15 cellular contexts compared by ENCODE assay signal in genomic region chr2:30155889-30156658, GRCh38. TPM values are rescaled to one million over a fixed set of nuclear protein-coding genes. Genes with fewer than 3 reads are reported as not detected.
A peak's percentile ranks its signal among the peaks of the same experiment; 100 is the strongest.
DNase-seq lines count a peak whose midpoint lies in the region; ATAC-seq lines count a peak whose summit lies in the region.
"Had no signal": no experiment of that assay in that cellular context is flagged by ENCODE, and none has a peak within 500 bp of the region (broad histone marks: within the 10 kb centered on the region; RNA-seq: fewer than 3 reads in every experiment).

No MANE protein-coding gene starts in this region.

- H3K27ac Mint-ChIP-seq in activated T-cell treated with anti-CD3 and anti-CD28 coated beads, Interleukin-2, amount 50 U/mL, for 72 hours = peak overlapping the region; percentile 74
- peak overlapping the region; percentile 62 for H3K27ac Mint-ChIP-seq in activated naive CD8-positive, alpha-beta T cell treated with anti-CD3 and anti-CD28 coated beads for 36 hours
- H3K27ac Mint-ChIP-seq: HFFc6 had no signal

- no peaks in the 10 kb centered on the region for H3K27me3 Mint-ChIP-seq in activated T-cell treated with anti-CD3 and anti-CD28 coated beads, Interleukin-2, amount 50 U/mL, for 72 hours (ENCODE audit: low read depth)
- H3K27me3 Mint-ChIP-seq in activated naive CD8-positive, alpha-beta T cell treated with anti-CD3 and anti-CD28 coated beads for 36 hours = no peaks in the 10 kb centered on the region

- ATAC-seq in activated T-cell treated with anti-CD3 and anti-CD28 coated beads, Interleukin-2, amount 50 U/mL, for 72 hours (replicated peaks in 1 of 2) = peak; percentile 54 to 79
- peak; percentile 53 for ATAC-seq in left lobe of liver
- peak; percentile 69 for ATAC-seq in stimulated activated naive CD8-positive, alpha-beta T cell treated with anti-CD3 and anti-CD28 coated beads, Interleukin-15, Interleukin-2, amounts not matched to agents 100 U/mL and 50 U/mL, for 24 hours
- ATAC-seq: Panc1 had no signal

- peak overlapping the region in 1 of 2 donors; percentile 26 for H3K4me3 Mint-ChIP-seq in activated T-cell treated with anti-CD3 and anti-CD28 coated beads, Interleukin-2, amount 50 U/mL, for 72 hours
- no peak overlapping the region for H3K4me3 Mint-ChIP-seq in activated naive CD8-positive, alpha-beta T cell treated with anti-CD3 and anti-CD28 coated beads for 36 hours
- H3K4me3 Mint-ChIP-seq: HFFc6 had no signal

- no peak for DNase-seq in activated T-cell treated with anti-CD3 and anti-CD28 coated beads, Interleukin-2, amount 50 U/mL, for 72 hours
- DNase-seq in activated T-cell treated with anti-CD3 and anti-CD28 coated beads, Interleukin-2, amount 50 U/mL, for 48 hours = no peak
- DNase-seq in activated naive CD8-positive, alpha-beta T cell treated with anti-CD3 and anti-CD28 coated beads for 36 hours = no peak
- DNase-seq in left lobe of liver (ENCODE audit: low spot score) (no peak), NCI-H146 (lab: John Stamatoyannopoulos, UW) (no peak), OCI-M2 (lab: John Stamatoyannopoulos, UW; ENCODE audit: unreplicated experiment) (no peak), NCI-H524 (lab: John Stamatoyannopoulos, UW) (no peak)
- no peak for DNase-seq in stimulated activated naive CD8-positive, alpha-beta T cell treated with anti-CD3 and anti-CD28 coated beads, Interleukin-15, Interleukin-2, amounts not matched to agents 100 U/mL and 50 U/mL, for 24 hours
- DNase-seq: DMS79 treated with DMSO at 0.1 percent for 48 hours, HFFc6, hippocampal formation, kidney, NCI-H748 treated with DMSO at 0.1 percent for 48 hours, SK-N-SH had no signal

- peaks cover 2 to 17% of the 10 kb centered on the region in 2 donors for H3K36me3 Mint-ChIP-seq in activated T-cell treated with anti-CD3 and anti-CD28 coated beads, Interleukin-2, amount 50 U/mL, for 72 hours (ENCODE audit: insufficient read depth in 2 of 2)
- H3K36me3 Mint-ChIP-seq in activated naive CD8-positive, alpha-beta T cell treated with anti-CD3 and anti-CD28 coated beads for 36 hours = peaks cover 42% of the 10 kb centered on the region

- H3K9me3 Mint-ChIP-seq in activated T-cell treated with anti-CD3 and anti-CD28 coated beads, Interleukin-2, amount 50 U/mL, for 72 hours = no peaks in the 10 kb centered on the region
- no peaks in the 10 kb centered on the region for H3K9me3 Mint-ChIP-seq in activated naive CD8-positive, alpha-beta T cell treated with anti-CD3 and anti-CD28 coated beads for 36 hours
- H3K9me3 Mint-ChIP-seq: HFFc6 had no signal

- H3K4me1 Mint-ChIP-seq in activated T-cell treated with anti-CD3 and anti-CD28 coated beads, Interleukin-2, amount 50 U/mL, for 72 hours (ENCODE audit: low read depth) = peaks cover 59% of the 10 kb centered on the region
- peaks cover 62% of the 10 kb centered on the region for H3K4me1 Mint-ChIP-seq in activated naive CD8-positive, alpha-beta T cell treated with anti-CD3 and anti-CD28 coated beads for 36 hours

RNA-seq across cellular contexts. Expression of gene YPEL5, which starts 9.3 kb away (rescaled TPM):
- total RNA-seq in activated T-cell treated with anti-CD3 and anti-CD28 coated beads, Interleukin-2, amount 50 U/mL, for 72 hours = 10 to 100 TPM; 93.3 to 94.3 TPM
- 10 to 100 TPM; 25.4 to 27.6 TPM for total RNA-seq in activated naive CD8-positive, alpha-beta T cell treated with anti-CD3 and anti-CD28 coated beads for 36 hours
- total RNA-seq in left lobe of liver = 33.5 TPM
